ENCODE assay signal across 21 cellular contexts in genomic region chr15:77666296-77666660, GRCh38. TPM values are rescaled to one million over a fixed set of nuclear protein-coding genes. Genes with fewer than 3 reads are reported as not detected.
"Had no signal": no experiment of that assay in that cellular context is flagged by ENCODE, and none has a peak within 500 bp of the region (broad histone marks: within the 10 kb centered on the region; RNA-seq: fewer than 3 reads in every experiment).

No MANE protein-coding gene starts in this region.

- FAIRE-seq: RCC 7860 had no signal

- DNase-seq: KBM-7, MV-4-11, NCI-H1048, NCI-H1105, NCI-H1417, NCI-H1436 treated with DMSO at 0.1 percent for 48 hours, NCI-H1694, NCI-H187 treated with DMSO at 0.1 percent for 48 hours, NCI-H2029 treated with DMSO at 0.1 percent for 48 hours, NCI-H2171 treated with DMSO at 0.1 percent for 48 hours, NCI-H345, NCI-H446 treated with DMSO at 0.1 percent for 48 hours, NCI-H510A treated with DMSO at 0.1 percent for 48 hours, NCI-H526, RPMI8226, SIG-M5 had no signal

- H3K4me1 ChIP-seq: SJSA1 had no signal

- H3K27ac ChIP-seq: SJSA1, SK-N-MC had no signal

- H3K4me3 ChIP-seq: SJSA1, SK-N-MC had no signal

- H3K9me3 ChIP-seq: SJSA1 had no signal

- H3K36me3 ChIP-seq: SJSA1 had no signal

RNA-seq across cellular contexts. Expression of gene LINGO1, which starts 33.6 kb away (rescaled TPM):
- total RNA-seq: LHCN-M2, MCF 10A, SJSA1 had no signal
